Comparison of ENCODE assay signal across 30 cellular contexts in the genomic region with DNA sequence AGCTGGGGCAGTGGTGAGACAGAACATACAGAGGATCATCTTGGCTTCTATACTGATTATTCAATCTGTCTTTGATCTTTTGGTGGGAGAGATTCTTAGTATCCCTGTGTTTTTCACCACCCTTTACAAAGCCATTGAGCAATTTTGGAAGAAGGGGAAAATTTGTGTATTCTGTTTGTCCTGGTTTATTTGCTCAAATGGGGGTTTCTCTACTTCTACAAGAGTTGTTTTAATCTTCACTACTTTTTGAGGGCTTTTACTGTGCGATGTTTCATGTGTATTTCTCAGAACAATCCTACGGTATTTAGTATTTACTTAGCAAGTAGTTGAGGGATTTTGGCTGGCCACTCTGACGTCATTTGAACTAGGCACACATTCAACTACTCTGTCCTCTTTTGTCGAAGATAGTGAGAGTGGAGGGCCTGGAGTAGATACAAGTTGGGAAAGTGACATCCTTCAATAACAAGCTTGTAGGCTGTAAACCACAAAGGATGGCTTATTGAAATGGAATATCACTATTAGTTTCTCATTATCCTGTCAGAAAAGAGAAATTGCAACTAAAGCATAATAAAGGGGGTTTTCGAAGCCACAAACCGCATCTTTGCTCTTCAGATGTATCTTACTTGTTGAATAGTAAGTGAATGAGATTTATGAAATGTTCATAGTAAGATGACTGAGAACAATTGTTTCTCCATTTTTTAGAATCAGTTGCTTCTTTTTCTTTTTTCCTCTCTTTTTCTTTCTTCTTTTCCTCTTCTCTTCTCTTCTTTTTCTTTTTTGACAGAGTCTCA. TPM values are rescaled to one million over a fixed set of nuclear protein-coding genes. Genes with fewer than 3 reads are reported as not detected.
DNase-seq lines count a peak whose midpoint lies in the region; ATAC-seq, FAIRE-seq and TF ChIP-seq lines count a peak whose summit lies in the region.
"Had no signal": no experiment of that assay in that cellular context is flagged by ENCODE, and none has a peak within 500 bp of the region (broad histone marks: within the 10 kb centered on the region; RNA-seq: fewer than 3 reads in every experiment).

No MANE protein-coding gene starts in this region.

- H3K36me3 ChIP-seq in lung (ENCODE audit: control insufficient read depth in 2 of 2, insufficient read depth in 2 of 2, low read length in 2 of 2): no peaks in the 10 kb centered on the region
- H3K36me3 ChIP-seq: cardiac muscle cell, colonic mucosa, ovary, SJCRH30, spleen, tibial artery, vagina had no signal

- TF ChIP-seq CTCF in A549 (IDR thresholded peaks at IDR 0.05) (no peak), astrocyte of the spinal cord (IDR thresholded peaks at IDR 0.05; ENCODE audit: low read depth, low read length) (no peak), lung (IDR thresholded peaks at IDR 0.05; ENCODE audit: control extremely low read depth, extremely low read depth) (no peak)

- CTCF ChIA-PET in A549 (lab: Yijun Ruan, JAX): interaction anchor here (1.1 kb wide), 1 partner anchor 170 kb away, joined by 3 read pairs; no protein-coding TSS in a partner anchor

- in situ Hi-C loops in astrocyte of the spinal cord (cut with HindIII; ENCODE audit: low sequenced_read_pairs): no loop called here

- FAIRE-seq in A549 (lab: Jason Lieb, UNC): no peak
- FAIRE-seq: GM19239 had no signal

- no peaks in the 10 kb centered on the region for H3K27me3 ChIP-seq in lung (ENCODE audit: control insufficient read depth, insufficient read depth)
- H3K27me3 ChIP-seq: cardiac muscle cell, colonic mucosa, ovary, SJCRH30, spleen, tibial artery, vagina had no signal

- POLR2A ChIA-PET in A549 (lab: Yijun Ruan, JAX): no interaction called here

- TF ChIP-seq EP300 in A549 (IDR thresholded peaks at IDR 0.05): peak in 1 of 2 experiments; percentile 56; a peak in 3 of 5 replicates

- H3K4me1 ChIP-seq in A549: peaks cover 28% of the 10 kb centered on the region
- H3K4me1 ChIP-seq in lung (ENCODE audit: control insufficient read depth in 2 of 2, insufficient read depth in 2 of 2, low read length in 2 of 2): peaks cover 0 to 7% of the 10 kb centered on the region in 2 donors
- H3K4me1 ChIP-seq: colonic mucosa, SJCRH30, spleen had no signal

- no peak; a peak in 1 of 5 replicates for TF ChIP-seq RAD21 in A549 (conservative IDR thresholded peaks at IDR 0.05 in 1 of 2, IDR thresholded peaks at IDR 0.05 in 1 of 2)

- H3K4me2 ChIP-seq in A549: peak overlapping the region; percentile 37

- H3K4me3 ChIP-seq in A549 (no peak overlapping the region), astrocyte of the spinal cord (ENCODE audit: low read depth, low read length) (no peak overlapping the region), lung (no peak overlapping the region)
- H3K4me3 ChIP-seq: cardiac muscle cell, colonic mucosa, ovary, SJCRH30, spleen, tibial artery, vagina had no signal

- H3K27ac ChIP-seq in A549: peak overlapping the region; percentile 22 to 29; a peak in 3 of 6 replicates
- no peak overlapping the region for H3K27ac ChIP-seq in lung (ENCODE audit: low read depth in 1 of 2, low read length in 1 of 2)
- H3K27ac ChIP-seq: cardiac muscle cell, colonic mucosa, epithelial cell of prostate, ovary, SJCRH30, spleen, tibial artery, vagina had no signal

- DNase-seq in A549 (ENCODE audit: low read depth in 1 of 2, low spot score in 1 of 2): peak in 1 of 2 experiments; percentile 65
- peak; percentile 52 for DNase-seq in astrocyte of the spinal cord (ENCODE audit: low read depth, low spot score)
- no peak for DNase-seq in lung (ENCODE audit: low spot score)
- DNase-seq in T-helper 9 cell: no peak
- no peak for DNase-seq in stimulated activated naive CD8-positive, alpha-beta T cell treated with anti-CD3 and anti-CD28 coated beads, Interleukin-15, Interleukin-2, amounts not matched to agents 100 U/mL and 50 U/mL, for 24 hours
- DNase-seq: activated CD4-positive, alpha-beta T cell treated with anti-CD3 and anti-CD28 coated beads, Interleukin-2, amount 10 ng/mL, durations not matched to agents 24 days and 14 days; activated CD8-positive, alpha-beta memory T cell treated with anti-CD3 and anti-CD28 coated beads for 24 hours; activated T-cell treated with anti-CD3 and anti-CD28 coated beads for 4 hours; CD4-positive, alpha-beta memory T cell; colonic mucosa; effector memory CD4-positive, alpha-beta T cell; head of caudate nucleus; islet precursor cell; NCI-H146; NCI-H748 treated with DMSO at 0.1 percent for 48 hours; ovary; SJCRH30; spleen; stimulated activated CD4-positive, alpha-beta T cell treated with anti-CD3 and anti-CD28 coated beads, Interleukin-2, amount 100 ng/mL, for 24 hours; stimulated activated naive CD8-positive, alpha-beta T cell treated with anti-CD3 and anti-CD28 coated beads, Interleukin-15, amount 100 ng/mL, for 72 hours; SW 1271; tibial artery had no signal

- no peaks in the 10 kb centered on the region for H3K9me3 ChIP-seq in A549
- peaks cover 0 to 2% of the 10 kb centered on the region in 2 donors for H3K9me3 ChIP-seq in lung (ENCODE audit: control insufficient read depth in 2 of 2, insufficient read depth in 1 of 2, low read length in 1 of 2)
- H3K9me3 ChIP-seq: colonic mucosa, ovary, SJCRH30, spleen, tibial artery, vagina had no signal

- ATAC-seq in A549: peak; percentile 34 to 77; a peak in 5 of 6 replicates
- ATAC-seq in HG02798 (IDR thresholded peaks at IDR 0.05; ENCODE audit: poor library complexity, unreplicated experiment): peak; percentile 57
- peak; percentile 47 for ATAC-seq in lung (ENCODE audit: insufficient read depth, low FRiP score)
- ATAC-seq in HG02970 (IDR thresholded peaks at IDR 0.05; ENCODE audit: low FRiP score, unreplicated experiment): no peak
- ATAC-seq in stimulated activated naive CD8-positive, alpha-beta T cell treated with anti-CD3 and anti-CD28 coated beads, Interleukin-15, Interleukin-2, amounts not matched to agents 100 U/mL and 50 U/mL, for 24 hours: no peak
- no peak for ATAC-seq in GM21528 (IDR thresholded peaks at IDR 0.05; ENCODE audit: low FRiP score, unreplicated experiment)
- ATAC-seq: Panc1; stimulated activated naive CD8-positive, alpha-beta T cell treated with anti-CD3 and anti-CD28 coated beads, Interleukin-15, amount 100 ng/mL, for 72 hours had no signal

- no peak for TF ChIP-seq POLR2A in A549 (IDR thresholded peaks at IDR 0.05; ENCODE audit: low read length)

- 60% methylated on average over 6 of the region's 6 CpGs for WGBS in A549 (ENCODE audit: missing lambda C conversion rate)
- WGBS in lung, 2 donors: 78 to 87% methylated on average over 6 of the region's 6 CpGs

TF ChIP-seq in A549, 52 proteins besides CTCF, POLR2A, EP300 and RAD21 (continues in another document):
- TF ChIP-seq ZSCAN20 (CRISPR knock-in tag; IDR thresholded peaks at IDR 0.05) (no peak), POLR2AphosphoS2 (conservative IDR thresholded peaks at IDR 0.05; ENCODE audit: low read length) (no peak), ESRRA (IDR thresholded peaks at IDR 0.05; ENCODE audit: borderline replicate concordance, low read length) (no peak), SREBF2 (IDR thresholded peaks at IDR 0.05) (no peak), RNF2 (IDR thresholded peaks at IDR 0.05; ENCODE audit: borderline replicate concordance, low read depth) (no peak), CEBPB (IDR thresholded peaks at IDR 0.05) (peak; percentile 12 to 48; a peak in 2 of 4 replicates), CHD4 (IDR thresholded peaks at IDR 0.05; ENCODE audit: borderline replicate concordance) (no peak), TFCP2L1 (CRISPR knock-in tag; IDR thresholded peaks at IDR 0.05) (no peak), JUNB (IDR thresholded peaks at IDR 0.05) (peak; percentile 33; the same call in 1 of the 2 replicates), ZNF302 (CRISPR knock-in tag; IDR thresholded peaks at IDR 0.05) (no peak), JUN (IDR thresholded peaks at IDR 0.05) (peak; percentile 33 to 46; a peak in 1 of 5 replicates)
- TF ChIP-seq, protein P1, sequence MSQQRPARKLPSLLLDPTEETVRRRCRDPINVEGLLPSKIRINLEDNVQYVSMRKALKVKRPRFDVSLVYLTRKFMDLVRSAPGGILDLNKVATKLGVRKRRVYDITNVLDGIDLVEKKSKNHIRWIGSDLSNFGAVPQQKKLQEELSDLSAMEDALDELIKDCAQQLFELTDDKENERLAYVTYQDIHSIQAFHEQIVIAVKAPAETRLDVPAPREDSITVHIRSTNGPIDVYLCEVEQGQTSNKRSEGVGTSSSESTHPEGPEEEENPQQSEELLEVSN (IDR thresholded peaks at IDR 0.05; ENCODE audit: borderline replicate concordance, low read depth): no peak
- TF ChIP-seq, protein P2, sequence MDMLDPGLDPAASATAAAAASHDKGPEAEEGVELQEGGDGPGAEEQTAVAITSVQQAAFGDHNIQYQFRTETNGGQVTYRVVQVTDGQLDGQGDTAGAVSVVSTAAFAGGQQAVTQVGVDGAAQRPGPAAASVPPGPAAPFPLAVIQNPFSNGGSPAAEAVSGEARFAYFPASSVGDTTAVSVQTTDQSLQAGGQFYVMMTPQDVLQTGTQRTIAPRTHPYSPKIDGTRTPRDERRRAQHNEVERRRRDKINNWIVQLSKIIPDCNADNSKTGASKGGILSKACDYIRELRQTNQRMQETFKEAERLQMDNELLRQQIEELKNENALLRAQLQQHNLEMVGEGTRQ (IDR thresholded peaks at IDR 0.05): no peak

RNA-seq across cellular contexts. Expression of gene FMNL2, which starts 24.8 kb away (rescaled TPM):
- 33.9 and 36.5 TPM in 2 replicates for polyA plus RNA-seq in A549 (2011; rRNA removed)
- polyA plus RNA-seq in A549 (2012; cell fraction: cytosol; rRNA removed): 8.9 and 10.5 TPM in 2 replicates
- 7.2 and 11.8 TPM in 2 replicates for polyA plus RNA-seq in A549 (2012; cell fraction: nucleus; rRNA removed)
- 23.0 to 27.9 TPM (median 24.6 TPM) in 3 replicates for polyA plus RNA-seq in A549 (2017; fragmentation: RNase III; extraction: RNeasy Plus Mini Kit Qiagen cat#74134 plus additional on column Dnase treatment)
- polyA minus RNA-seq in A549 (2011; rRNA and poly(A)+ RNA removed): 9.3 and 11.1 TPM in 2 replicates
- total RNA-seq in lung: 10 to 100 TPM; 45.6 to 81.4 TPM
- 10 to 100 TPM; 18.8 to 31.2 TPM for polyA plus RNA-seq in lung

Comparison
In these comparisons a context has a peak if more than half of its experiments do, and no peak if none do; other contexts are left out.
1. ATAC-seq: peak in A549 (2 of 2), HG02798 (single experiment) and lung (single experiment); none in HG02970 (single experiment), stimulated activated naive CD8-positive, alpha-beta T cell treated with anti-CD3 and anti-CD28 coated beads, Interleukin-15, Interleukin-2, amounts not matched to agents 100 U/mL and 50 U/mL, for 24 hours (single experiment) and GM21528 (single experiment).
2. H3K27ac ChIP-seq: peak in A549 (2 of 2); none in lung (0 of 2).